In genomic region chr10:10804061-10804460, GRCh38 we compare ENCODE assay signal across 19 cellular contexts.
DNase-seq lines count a peak whose midpoint lies in the region; ATAC-seq, FAIRE-seq and TF ChIP-seq lines count a peak whose summit lies in the region.
"Had no signal": no experiment of that assay in that cellular context is flagged by ENCODE, and none has a peak within 500 bp of the region (broad histone marks: within the 10 kb centered on the region; RNA-seq: fewer than 3 reads in every experiment).

No MANE protein-coding gene starts in this region.

- in situ Hi-C loops in IMR-90 (cut with MboI; ENCODE audit: low sequenced_read_pairs) (loop anchor here (25.0 kb wide), 1 partner anchor 1192 kb away; no protein-coding TSS in a partner anchor), GM12878 (cut with MboI) (no loop called here)

- RAD21 ChIA-PET in GM12878 (lab: Charles Lee; ENCODE audit: unreplicated experiment) = no interaction called here

- no peak overlapping the region for H2AK5ac ChIP-seq in IMR-90 (ENCODE audit: low read depth, low read length)

- H3K18ac ChIP-seq in IMR-90 (ENCODE audit: low read depth, low read length) = no peak overlapping the region; the same call in 1 of the 2 replicates

- H3K9ac ChIP-seq in IMR-90 (ENCODE audit: low read depth, low read length) (no peak overlapping the region), GM12878 (ENCODE audit: control insufficient read depth, insufficient read depth, low read length) (no peak overlapping the region), rectal smooth muscle tissue (ENCODE audit: low read length) (no peak overlapping the region)
- H3K9ac ChIP-seq: KMS-11 had no signal

- H2BK15ac ChIP-seq in IMR-90 (ENCODE audit: low read depth, low read length) = no peak overlapping the region

- no peak overlapping the region for H4K91ac ChIP-seq in IMR-90 (ENCODE audit: insufficient read depth, low read depth, low read length)

- H3K14ac ChIP-seq in IMR-90 (replicated peaks; ENCODE audit: low read depth, low read length) = no peak overlapping the region

- H3K27ac ChIP-seq in IMR-90 (ENCODE audit: insufficient read depth, low read length) = no peak overlapping the region
- H3K27ac ChIP-seq in GM12878 (ENCODE audit: control insufficient read depth, insufficient read depth) = no peak overlapping the region
- peak overlapping the region; percentile 61 to 92 (median 78) for H3K27ac ChIP-seq in gastroesophageal sphincter
- peak overlapping the region; percentile 46 for H3K27ac ChIP-seq in rectal smooth muscle tissue (ENCODE audit: low read depth, low read length)
- H3K27ac ChIP-seq: HL-60, KMS-11 had no signal

- ATAC-seq in IMR-90 (ENCODE audit: low read depth) = peak; percentile 21; the same call in 1 of the 2 replicates
- ATAC-seq in GM12878 = no peak
- no peak for ATAC-seq in gastroesophageal sphincter
- no peak for ATAC-seq in GM21786 (IDR thresholded peaks at IDR 0.05; ENCODE audit: unreplicated experiment)
- ATAC-seq: GM23338, PC-3 had no signal

- CTCF ChIA-PET in IMR-90 (lab: Yijun Ruan, JAX) (no interaction called here), GM12878 (lab: Yijun Ruan, JAX) (no interaction called here)

- FAIRE-seq in GM12878 (lab: Jason Lieb, UNC) = no peak

- no peak overlapping the region for H2AK9ac ChIP-seq in IMR-90 (replicated peaks; ENCODE audit: low read depth, low read length, poor library complexity)

- H3K56ac ChIP-seq in IMR-90 (ENCODE audit: extremely low read depth, insufficient read depth, low read length) = no peak overlapping the region

- H4K20me1 ChIP-seq in IMR-90 (ENCODE audit: insufficient read depth, low read length) (no peaks in the 10 kb centered on the region), GM12878 (ENCODE audit: control insufficient read depth, insufficient read depth) (no peaks in the 10 kb centered on the region)

- no peaks in the 10 kb centered on the region for H3K9me3 ChIP-seq in IMR-90 (ENCODE audit: control insufficient read depth, insufficient read depth, low read length)
- no peaks in the 10 kb centered on the region for H3K9me3 ChIP-seq in GM12878 (replicated peaks; ENCODE audit: control insufficient read depth, insufficient read depth, low read length)
- H3K9me3 ChIP-seq in gastroesophageal sphincter = no peaks in the 10 kb centered on the region

- dilution Hi-C loops in IMR-90 (cut with HindIII; ENCODE audit: low sequenced_read_pairs, unreplicated experiment) = no loop called here

- H2AFZ ChIP-seq in IMR-90 (replicated peaks; ENCODE audit: low read length, poor library complexity) (no peak overlapping the region), GM12878 (ENCODE audit: control insufficient read depth, low read depth, low read length) (no peak overlapping the region)

- intact Hi-C loops in IMR-90 (cut with micrococcal nuclease) = no loop called here
- intact Hi-C loops in GM12878 (cut with micrococcal nuclease; ENCODE audit: unreplicated experiment) = no loop called here

- no peak overlapping the region for H4K8ac ChIP-seq in IMR-90 (ENCODE audit: low read depth in 2 of 2, low read length in 2 of 2)

- H3K4me1 ChIP-seq in IMR-90 (ENCODE audit: control insufficient read depth, insufficient read depth, low read length) = peaks cover 6% of the 10 kb centered on the region
- no peaks in the 10 kb centered on the region for H3K4me1 ChIP-seq in GM12878 (ENCODE audit: control insufficient read depth, insufficient read depth, low read length)
- H3K4me1 ChIP-seq in gastroesophageal sphincter = peaks cover 7 to 78% (median 9%) of the 10 kb centered on the region in 3 donors
- peaks cover 15% of the 10 kb centered on the region for H3K4me1 ChIP-seq in rectal smooth muscle tissue (ENCODE audit: control insufficient read depth, insufficient read depth, low read length)

- no peaks in the 10 kb centered on the region for H3K79me2 ChIP-seq in GM12878 (ENCODE audit: control insufficient read depth, insufficient read depth, low read length)

- SMC1A ChIA-PET in GM12878 (lab: Charles Lee; ENCODE audit: uncharacterized antibody, unreplicated experiment) = no interaction called here

- no peak overlapping the region for H3K4me2 ChIP-seq in IMR-90 (ENCODE audit: low read depth, low read length)
- no peak overlapping the region for H3K4me2 ChIP-seq in GM12878 (ENCODE audit: control insufficient read depth, insufficient read depth)
- H3K4me2 ChIP-seq: GM23338, KMS-11 had no signal

- H3K27me3 ChIP-seq in IMR-90 (ENCODE audit: control insufficient read depth, insufficient read depth, low read length) = no peaks in the 10 kb centered on the region
- H3K27me3 ChIP-seq in GM12878 (replicated peaks in 1 of 2; ENCODE audit: control insufficient read depth in 2 of 2, insufficient read depth in 2 of 2, low read length in 1 of 2) = no peaks in the 10 kb centered on the region
- H3K27me3 ChIP-seq in gastroesophageal sphincter = no peaks in the 10 kb centered on the region
- no peaks in the 10 kb centered on the region for H3K27me3 ChIP-seq in rectal smooth muscle tissue (ENCODE audit: control insufficient read depth, insufficient read depth, low read length)
- no peaks in the 10 kb centered on the region for H3K27me3 ChIP-seq in H7 (ENCODE audit: control insufficient read depth, insufficient read depth, low read length)

- no peak for TF ChIP-seq POLR2A in IMR-90 (IDR thresholded peaks at IDR 0.05; ENCODE audit: low read depth, low read length)
- TF ChIP-seq POLR2A in GM12878 (IDR thresholded peaks at IDR 0.05; ENCODE audit: low read depth, low read length) = no peak
- TF ChIP-seq POLR2A in gastroesophageal sphincter (IDR thresholded peaks at IDR 0.05) = no peak

- no peak overlapping the region for H3K23ac ChIP-seq in IMR-90 (ENCODE audit: low read depth, low read length)

- POLR2A ChIA-PET in IMR-90 (lab: Charles Lee; ENCODE audit: unreplicated experiment) = no interaction called here
- POLR2A ChIA-PET in GM12878 (lab: Charles Lee) = interaction anchor here (0.6 kb wide), 1 partner anchor 85 kb away, joined by 4 read pairs; no protein-coding TSS in a partner anchor

- no peak overlapping the region for H2BK20ac ChIP-seq in IMR-90 (ENCODE audit: low read depth, low read length)

- H3K9me1 ChIP-seq in IMR-90 (ENCODE audit: insufficient read depth, low read length) = peaks cover 4% of the 10 kb centered on the region; the same call in 1 of the 2 replicates

- no peak for TF ChIP-seq RAD21 in IMR-90 (IDR thresholded peaks at IDR 0.05; ENCODE audit: low read length)
- TF ChIP-seq RAD21 in GM12878 (IDR thresholded peaks at IDR 0.05; ENCODE audit: insufficient read depth, low read depth, low read length) = no peak

- TF ChIP-seq CTCF in IMR-90 (conservative IDR thresholded peaks at IDR 0.05; ENCODE audit: low read depth, low read length) (no peak), GM12878 (IDR thresholded peaks at IDR 0.05 in 2 of 3, conservative IDR thresholded peaks at IDR 0.05 in 1 of 3; ENCODE audit: control insufficient read depth in 2 of 3, extremely low read depth in 1 of 3, insufficient read depth in 1 of 3, low read depth in 3 of 3, low read length in 3 of 3) (no peak), gastroesophageal sphincter (IDR thresholded peaks at IDR 0.05) (no peak)

- no peak overlapping the region for H2BK5ac ChIP-seq in IMR-90 (ENCODE audit: low read depth, low read length, poor library complexity, severe bottlenecking)

- H3K4me3 ChIP-seq in IMR-90 (ENCODE audit: insufficient read depth, low read depth, low read length) (no peak overlapping the region), GM12878 (no peak overlapping the region), gastroesophageal sphincter (no peak overlapping the region), rectal smooth muscle tissue (ENCODE audit: low read length) (no peak overlapping the region), H7 (ENCODE audit: insufficient read depth, low read depth, low read length) (no peak overlapping the region)
- H3K4me3 ChIP-seq: GM23338 had no signal

- no peak overlapping the region for H2BK120ac ChIP-seq in IMR-90 (ENCODE audit: low read depth, low read length)

- BruUV-seq in IMR-90 (replicated peaks; lab: Mats Ljungman, UMichigan) = no TSS peak
- no TSS peak for BruUV-seq in GM12878 (replicated peaks; lab: Mats Ljungman, UMichigan)

- no peak overlapping the region for H4K5ac ChIP-seq in IMR-90 (ENCODE audit: low read depth, low read length)

- H3K36me3 ChIP-seq in IMR-90 (ENCODE audit: control insufficient read depth, insufficient read depth, low read length) = no peaks in the 10 kb centered on the region
- H3K36me3 ChIP-seq in GM12878 (ENCODE audit: control insufficient read depth in 2 of 2, insufficient read depth in 2 of 2, low read length in 1 of 2) = no peaks in the 10 kb centered on the region
- no peaks in the 10 kb centered on the region for H3K36me3 ChIP-seq in gastroesophageal sphincter
- no peaks in the 10 kb centered on the region for H3K36me3 ChIP-seq in rectal smooth muscle tissue (ENCODE audit: control insufficient read depth, insufficient read depth, low read length)
- H3K36me3 ChIP-seq in H7 (replicated peaks; ENCODE audit: control insufficient read depth, insufficient read depth, low read length) = no peaks in the 10 kb centered on the region

- TF ChIP-seq EP300 in GM12878 (IDR thresholded peaks at IDR 0.05; ENCODE audit: borderline replicate concordance in 1 of 2, control insufficient read depth in 1 of 2, low read depth in 2 of 2, low read length in 2 of 2) (no peak), gastroesophageal sphincter (IDR thresholded peaks at IDR 0.05) (no peak)

- no peak overlapping the region for H3K4ac ChIP-seq in IMR-90 (ENCODE audit: low read depth, low read length)

- H3K79me1 ChIP-seq in IMR-90 (ENCODE audit: low read depth in 1 of 2, low read length in 2 of 2) = no peaks in the 10 kb centered on the region

- DNase-seq in IMR-90 (no peak), GM12878 (ENCODE audit: low read depth, low spot score) (no peak), H7 (no peak), HuH-7.5 (ENCODE audit: low spot score) (no peak), medulla oblongata (ENCODE audit: extremely low spot score) (no peak)
- DNase-seq: CD8-positive, alpha-beta memory T cell; GF-D8; NCI-H1092; NCI-H1694; NCI-H2107; NCI-H226; NCI-H69; PC-3 had no signal

TF ChIP-seq in IMR-90, 13 proteins besides CTCF, POLR2A, EP300 and RAD21:
- TF ChIP-seq MAFK (IDR thresholded peaks at IDR 0.05; ENCODE audit: low read depth, low read length) = peak; percentile 89
- TF ChIP-seq MAZ (IDR thresholded peaks at IDR 0.05; ENCODE audit: borderline replicate concordance, low read depth, low read length) = no peak

TF ChIP-seq in GM12878, 131 proteins besides CTCF, POLR2A, EP300 and RAD21 (continues in another document):
- TF ChIP-seq EED (IDR thresholded peaks at IDR 0.05; ENCODE audit: low read depth) = no peak
- no peak for TF ChIP-seq SMAD5 (IDR thresholded peaks at IDR 0.05; ENCODE audit: low read depth)
- TF ChIP-seq, protein P1, sequence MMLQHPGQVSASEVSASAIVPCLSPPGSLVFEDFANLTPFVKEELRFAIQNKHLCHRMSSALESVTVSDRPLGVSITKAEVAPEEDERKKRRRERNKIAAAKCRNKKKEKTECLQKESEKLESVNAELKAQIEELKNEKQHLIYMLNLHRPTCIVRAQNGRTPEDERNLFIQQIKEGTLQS (IDR thresholded peaks at IDR 0.05; ENCODE audit: borderline replicate concordance, extremely low read depth, low read depth, low read length) = no peak
- no peak for TF ChIP-seq ZBED1 (IDR thresholded peaks at IDR 0.05; ENCODE audit: borderline replicate concordance)

Comparison
In these comparisons a context has a peak if more than half of its experiments do, and no peak if none do; other contexts are left out.
1. H3K27ac ChIP-seq: peak in gastroesophageal sphincter (4 of 4) and rectal smooth muscle tissue (single experiment); none in IMR-90 (single experiment) and GM12878 (single experiment).